In the genomic region with DNA sequence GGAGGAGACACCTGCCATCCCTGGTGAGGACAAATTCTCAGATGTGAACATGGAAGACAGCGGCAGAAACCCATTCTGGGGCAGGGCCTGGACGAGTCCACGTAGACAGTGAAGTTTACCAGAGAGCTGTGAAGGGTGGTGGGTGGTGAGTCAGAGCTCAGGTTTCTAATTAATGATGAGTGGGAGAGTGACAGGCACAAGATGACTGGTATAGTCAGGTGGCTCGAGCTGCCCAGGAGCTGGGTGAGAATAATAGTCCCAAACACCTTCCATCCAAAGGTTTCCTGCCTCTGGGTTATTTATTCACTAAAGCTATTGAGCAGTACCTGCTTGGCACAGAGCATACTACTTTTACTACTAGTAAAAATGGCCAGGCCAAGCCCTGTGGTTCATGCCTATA, we compare ENCODE assay signal across 1 cellular context.
TF ChIP-seq lines count a peak whose summit lies in the region.

No MANE protein-coding gene starts in this region.

TF ChIP-seq in HEK293, 187 proteins besides CTCF, POLR2A, EP300 and RAD21 (continues in another document):
- TF ChIP-seq, protein P1, sequence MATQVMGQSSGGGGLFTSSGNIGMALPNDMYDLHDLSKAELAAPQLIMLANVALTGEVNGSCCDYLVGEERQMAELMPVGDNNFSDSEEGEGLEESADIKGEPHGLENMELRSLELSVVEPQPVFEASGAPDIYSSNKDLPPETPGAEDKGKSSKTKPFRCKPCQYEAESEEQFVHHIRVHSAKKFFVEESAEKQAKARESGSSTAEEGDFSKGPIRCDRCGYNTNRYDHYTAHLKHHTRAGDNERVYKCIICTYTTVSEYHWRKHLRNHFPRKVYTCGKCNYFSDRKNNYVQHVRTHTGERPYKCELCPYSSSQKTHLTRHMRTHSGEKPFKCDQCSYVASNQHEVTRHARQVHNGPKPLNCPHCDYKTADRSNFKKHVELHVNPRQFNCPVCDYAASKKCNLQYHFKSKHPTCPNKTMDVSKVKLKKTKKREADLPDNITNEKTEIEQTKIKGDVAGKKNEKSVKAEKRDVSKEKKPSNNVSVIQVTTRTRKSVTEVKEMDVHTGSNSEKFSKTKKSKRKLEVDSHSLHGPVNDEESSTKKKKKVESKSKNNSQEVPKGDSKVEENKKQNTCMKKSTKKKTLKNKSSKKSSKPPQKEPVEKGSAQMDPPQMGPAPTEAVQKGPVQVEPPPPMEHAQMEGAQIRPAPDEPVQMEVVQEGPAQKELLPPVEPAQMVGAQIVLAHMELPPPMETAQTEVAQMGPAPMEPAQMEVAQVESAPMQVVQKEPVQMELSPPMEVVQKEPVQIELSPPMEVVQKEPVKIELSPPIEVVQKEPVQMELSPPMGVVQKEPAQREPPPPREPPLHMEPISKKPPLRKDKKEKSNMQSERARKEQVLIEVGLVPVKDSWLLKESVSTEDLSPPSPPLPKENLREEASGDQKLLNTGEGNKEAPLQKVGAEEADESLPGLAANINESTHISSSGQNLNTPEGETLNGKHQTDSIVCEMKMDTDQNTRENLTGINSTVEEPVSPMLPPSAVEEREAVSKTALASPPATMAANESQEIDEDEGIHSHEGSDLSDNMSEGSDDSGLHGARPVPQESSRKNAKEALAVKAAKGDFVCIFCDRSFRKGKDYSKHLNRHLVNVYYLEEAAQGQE (tag by site-specific recombination; IDR thresholded peaks at IDR 0.05): no peak
- no peak for TF ChIP-seq ZNF48 (tag by site-specific recombination; IDR thresholded peaks at IDR 0.05)
- TF ChIP-seq ZNF521 (tag by site-specific recombination; IDR thresholded peaks at IDR 0.05): no peak
- TF ChIP-seq ZNF184 (tag by site-specific recombination; IDR thresholded peaks at IDR 0.05): 0 out of 2 replicates have a peak, but pooled peaks have one; percentile 21
- TF ChIP-seq, protein P2, sequence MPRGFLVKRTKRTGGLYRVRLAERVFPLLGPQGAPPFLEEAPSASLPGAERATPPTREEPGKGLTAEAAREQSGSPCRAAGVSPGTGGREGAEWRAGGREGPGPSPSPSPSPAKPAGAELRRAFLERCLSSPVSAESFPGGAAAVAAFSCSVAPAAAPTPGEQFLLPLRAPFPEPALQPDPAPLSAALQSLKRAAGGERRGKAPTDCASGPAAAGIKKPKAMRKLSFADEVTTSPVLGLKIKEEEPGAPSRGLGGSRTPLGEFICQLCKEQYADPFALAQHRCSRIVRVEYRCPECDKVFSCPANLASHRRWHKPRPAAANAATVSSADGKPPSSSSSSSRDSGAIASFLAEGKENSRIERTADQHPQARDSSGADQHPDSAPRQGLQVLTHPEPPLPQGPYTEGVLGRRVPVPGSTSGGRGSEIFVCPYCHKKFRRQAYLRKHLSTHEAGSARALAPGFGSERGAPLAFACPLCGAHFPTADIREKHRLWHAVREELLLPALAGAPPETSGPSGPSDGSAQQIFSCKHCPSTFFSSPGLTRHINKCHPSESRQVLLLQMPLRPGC (tag by site-specific recombination; IDR thresholded peaks at IDR 0.05): peak; percentile 38; the same call in 1 of the 2 replicates
- TF ChIP-seq, protein P3, sequence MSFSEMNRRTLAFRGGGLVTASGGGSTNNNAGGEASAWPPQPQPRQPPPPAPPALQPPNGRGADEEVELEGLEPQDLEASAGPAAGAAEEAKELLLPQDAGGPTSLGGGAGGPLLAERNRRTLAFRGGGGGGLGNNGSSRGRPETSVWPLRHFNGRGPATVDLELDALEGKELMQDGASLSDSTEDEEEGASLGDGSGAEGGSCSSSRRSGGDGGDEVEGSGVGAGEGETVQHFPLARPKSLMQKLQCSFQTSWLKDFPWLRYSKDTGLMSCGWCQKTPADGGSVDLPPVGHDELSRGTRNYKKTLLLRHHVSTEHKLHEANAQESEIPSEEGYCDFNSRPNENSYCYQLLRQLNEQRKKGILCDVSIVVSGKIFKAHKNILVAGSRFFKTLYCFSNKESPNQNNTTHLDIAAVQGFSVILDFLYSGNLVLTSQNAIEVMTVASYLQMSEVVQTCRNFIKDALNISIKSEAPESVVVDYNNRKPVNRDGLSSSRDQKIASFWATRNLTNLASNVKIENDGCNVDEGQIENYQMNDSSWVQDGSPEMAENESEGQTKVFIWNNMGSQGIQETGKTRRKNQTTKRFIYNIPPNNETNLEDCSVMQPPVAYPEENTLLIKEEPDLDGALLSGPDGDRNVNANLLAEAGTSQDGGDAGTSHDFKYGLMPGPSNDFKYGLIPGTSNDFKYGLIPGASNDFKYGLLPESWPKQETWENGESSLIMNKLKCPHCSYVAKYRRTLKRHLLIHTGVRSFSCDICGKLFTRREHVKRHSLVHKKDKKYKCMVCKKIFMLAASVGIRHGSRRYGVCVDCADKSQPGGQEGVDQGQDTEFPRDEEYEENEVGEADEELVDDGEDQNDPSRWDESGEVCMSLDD (tag by site-specific recombination; IDR thresholded peaks at IDR 0.05): no peak
- TF ChIP-seq ZNF571 (tag by site-specific recombination; IDR thresholded peaks at IDR 0.05): no peak
- no peak for TF ChIP-seq ZNF10 (tag by site-specific recombination; IDR thresholded peaks at IDR 0.05)
- TF ChIP-seq ZNF660 (tag by site-specific recombination; IDR thresholded peaks at IDR 0.05): no peak
- peak; percentile 47; the same call in 1 of the 2 replicates for TF ChIP-seq ZNF629 (tag by site-specific recombination; IDR thresholded peaks at IDR 0.05)
- no peak for TF ChIP-seq ZNF202 (tag by site-specific recombination; IDR thresholded peaks at IDR 0.05; ENCODE audit: borderline replicate concordance)
- TF ChIP-seq ZNF292 (tag by site-specific recombination; IDR thresholded peaks at IDR 0.05; ENCODE audit: borderline replicate concordance, low read depth): no peak
- no peak for TF ChIP-seq ZNF792 (tag by site-specific recombination; IDR thresholded peaks at IDR 0.05)
- TF ChIP-seq, protein P4, sequence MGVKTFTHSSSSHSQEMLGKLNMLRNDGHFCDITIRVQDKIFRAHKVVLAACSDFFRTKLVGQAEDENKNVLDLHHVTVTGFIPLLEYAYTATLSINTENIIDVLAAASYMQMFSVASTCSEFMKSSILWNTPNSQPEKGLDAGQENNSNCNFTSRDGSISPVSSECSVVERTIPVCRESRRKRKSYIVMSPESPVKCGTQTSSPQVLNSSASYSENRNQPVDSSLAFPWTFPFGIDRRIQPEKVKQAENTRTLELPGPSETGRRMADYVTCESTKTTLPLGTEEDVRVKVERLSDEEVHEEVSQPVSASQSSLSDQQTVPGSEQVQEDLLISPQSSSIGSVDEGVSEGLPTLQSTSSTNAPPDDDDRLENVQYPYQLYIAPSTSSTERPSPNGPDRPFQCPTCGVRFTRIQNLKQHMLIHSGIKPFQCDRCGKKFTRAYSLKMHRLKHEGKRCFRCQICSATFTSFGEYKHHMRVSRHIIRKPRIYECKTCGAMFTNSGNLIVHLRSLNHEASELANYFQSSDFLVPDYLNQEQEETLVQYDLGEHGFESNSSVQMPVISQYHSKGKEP (tag by site-specific recombination; IDR thresholded peaks at IDR 0.05): no peak
- TF ChIP-seq, protein P5, sequence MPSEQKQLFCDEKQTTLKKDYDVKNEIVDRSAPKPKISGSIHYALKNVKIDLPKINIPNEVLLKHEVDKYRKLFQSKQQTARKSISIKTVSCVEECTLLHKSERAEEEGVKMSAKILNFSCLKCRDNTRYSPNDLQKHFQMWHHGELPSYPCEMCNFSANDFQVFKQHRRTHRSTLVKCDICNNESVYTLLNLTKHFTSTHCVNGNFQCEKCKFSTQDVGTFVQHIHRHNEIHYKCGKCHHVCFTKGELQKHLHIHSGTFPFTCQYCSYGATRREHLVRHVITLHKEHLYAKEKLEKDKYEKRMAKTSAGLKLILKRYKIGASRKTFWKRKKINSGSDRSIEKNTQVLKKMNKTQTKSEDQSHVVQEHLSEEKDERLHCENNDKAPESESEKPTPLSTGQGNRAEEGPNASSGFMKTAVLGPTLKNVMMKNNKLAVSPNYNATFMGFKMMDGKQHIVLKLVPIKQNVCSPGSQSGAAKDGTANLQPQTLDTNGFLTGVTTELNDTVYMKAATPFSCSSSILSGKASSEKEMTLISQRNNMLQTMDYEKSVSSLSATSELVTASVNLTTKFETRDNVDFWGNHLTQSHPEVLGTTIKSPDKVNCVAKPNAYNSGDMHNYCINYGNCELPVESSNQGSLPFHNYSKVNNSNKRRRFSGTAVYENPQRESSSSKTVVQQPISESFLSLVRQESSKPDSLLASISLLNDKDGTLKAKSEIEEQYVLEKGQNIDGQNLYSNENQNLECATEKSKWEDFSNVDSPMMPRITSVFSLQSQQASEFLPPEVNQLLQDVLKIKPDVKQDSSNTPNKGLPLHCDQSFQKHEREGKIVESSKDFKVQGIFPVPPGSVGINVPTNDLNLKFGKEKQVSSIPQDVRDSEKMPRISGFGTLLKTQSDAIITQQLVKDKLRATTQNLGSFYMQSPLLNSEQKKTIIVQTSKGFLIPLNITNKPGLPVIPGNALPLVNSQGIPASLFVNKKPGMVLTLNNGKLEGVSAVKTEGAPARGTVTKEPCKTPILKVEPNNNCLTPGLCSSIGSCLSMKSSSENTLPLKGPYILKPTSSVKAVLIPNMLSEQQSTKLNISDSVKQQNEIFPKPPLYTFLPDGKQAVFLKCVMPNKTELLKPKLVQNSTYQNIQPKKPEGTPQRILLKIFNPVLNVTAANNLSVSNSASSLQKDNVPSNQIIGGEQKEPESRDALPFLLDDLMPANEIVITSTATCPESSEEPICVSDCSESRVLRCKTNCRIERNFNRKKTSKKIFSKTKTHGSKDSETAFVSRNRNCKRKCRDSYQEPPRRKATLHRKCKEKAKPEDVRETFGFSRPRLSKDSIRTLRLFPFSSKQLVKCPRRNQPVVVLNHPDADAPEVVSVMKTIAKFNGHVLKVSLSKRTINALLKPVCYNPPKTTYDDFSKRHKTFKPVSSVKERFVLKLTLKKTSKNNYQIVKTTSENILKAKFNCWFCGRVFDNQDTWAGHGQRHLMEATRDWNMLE (tag by site-specific recombination; conservative IDR thresholded peaks at IDR 0.05; ENCODE audit: low read depth): no peak
- no peak for TF ChIP-seq OVOL3 (tag by site-specific recombination; IDR thresholded peaks at IDR 0.05)
- no peak for TF ChIP-seq ZBTB21 (tag by site-specific recombination; IDR thresholded peaks at IDR 0.05)
- TF ChIP-seq ZNF354C (tag by site-specific recombination; IDR thresholded peaks at IDR 0.05; ENCODE audit: borderline replicate concordance, low read depth): no peak
- no peak for TF ChIP-seq ZNF558 (tag by site-specific recombination; IDR thresholded peaks at IDR 0.05)
- no peak for TF ChIP-seq ZNF133 (tag by site-specific recombination; IDR thresholded peaks at IDR 0.05)
- no peak for TF ChIP-seq ZEB2 (tag by site-specific recombination; IDR thresholded peaks at IDR 0.05)
- no peak for TF ChIP-seq GFI1B (tag by site-specific recombination; IDR thresholded peaks at IDR 0.05)
- TF ChIP-seq, protein P6, sequence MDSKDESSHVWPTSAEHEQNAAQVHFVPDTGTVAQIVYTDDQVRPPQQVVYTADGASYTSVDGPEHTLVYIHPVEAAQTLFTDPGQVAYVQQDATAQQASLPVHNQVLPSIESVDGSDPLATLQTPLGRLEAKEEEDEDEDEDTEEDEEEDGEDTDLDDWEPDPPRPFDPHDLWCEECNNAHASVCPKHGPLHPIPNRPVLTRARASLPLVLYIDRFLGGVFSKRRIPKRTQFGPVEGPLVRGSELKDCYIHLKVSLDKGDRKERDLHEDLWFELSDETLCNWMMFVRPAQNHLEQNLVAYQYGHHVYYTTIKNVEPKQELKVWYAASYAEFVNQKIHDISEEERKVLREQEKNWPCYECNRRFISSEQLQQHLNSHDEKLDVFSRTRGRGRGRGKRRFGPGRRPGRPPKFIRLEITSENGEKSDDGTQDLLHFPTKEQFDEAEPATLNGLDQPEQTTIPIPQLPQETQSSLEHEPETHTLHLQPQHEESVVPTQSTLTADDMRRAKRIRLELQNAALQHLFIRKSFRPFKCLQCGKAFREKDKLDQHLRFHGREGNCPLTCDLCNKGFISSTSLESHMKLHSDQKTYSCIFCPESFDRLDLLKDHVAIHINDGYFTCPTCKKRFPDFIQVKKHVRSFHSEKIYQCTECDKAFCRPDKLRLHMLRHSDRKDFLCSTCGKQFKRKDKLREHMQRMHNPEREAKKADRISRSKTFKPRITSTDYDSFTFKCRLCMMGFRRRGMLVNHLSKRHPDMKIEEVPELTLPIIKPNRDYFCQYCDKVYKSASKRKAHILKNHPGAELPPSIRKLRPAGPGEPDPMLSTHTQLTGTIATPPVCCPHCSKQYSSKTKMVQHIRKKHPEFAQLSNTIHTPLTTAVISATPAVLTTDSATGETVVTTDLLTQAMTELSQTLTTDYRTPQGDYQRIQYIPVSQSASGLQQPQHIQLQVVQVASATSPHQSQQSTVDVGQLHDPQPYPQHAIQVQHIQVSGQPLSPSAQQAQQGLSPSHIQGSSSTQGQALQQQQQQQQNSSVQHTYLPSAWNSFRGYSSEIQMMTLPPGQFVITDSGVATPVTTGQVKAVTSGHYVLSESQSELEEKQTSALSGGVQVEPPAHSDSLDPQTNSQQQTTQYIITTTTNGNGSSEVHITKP (tag by site-specific recombination; IDR thresholded peaks at IDR 0.05): peak; percentile 81
- TF ChIP-seq EGR2 (tag by site-specific recombination; IDR thresholded peaks at IDR 0.05; ENCODE audit: low read depth): peak; percentile 88
- no peak for TF ChIP-seq ZNF221 (tag by site-specific recombination; IDR thresholded peaks at IDR 0.05; ENCODE audit: borderline replicate concordance)
- peak; percentile 62; the same call in 1 of the 2 replicates for TF ChIP-seq SP7 (tag by site-specific recombination; IDR thresholded peaks at IDR 0.05)
- no peak for TF ChIP-seq ZNF211 (tag by site-specific recombination; IDR thresholded peaks at IDR 0.05; ENCODE audit: low read depth)
- TF ChIP-seq, protein P7, sequence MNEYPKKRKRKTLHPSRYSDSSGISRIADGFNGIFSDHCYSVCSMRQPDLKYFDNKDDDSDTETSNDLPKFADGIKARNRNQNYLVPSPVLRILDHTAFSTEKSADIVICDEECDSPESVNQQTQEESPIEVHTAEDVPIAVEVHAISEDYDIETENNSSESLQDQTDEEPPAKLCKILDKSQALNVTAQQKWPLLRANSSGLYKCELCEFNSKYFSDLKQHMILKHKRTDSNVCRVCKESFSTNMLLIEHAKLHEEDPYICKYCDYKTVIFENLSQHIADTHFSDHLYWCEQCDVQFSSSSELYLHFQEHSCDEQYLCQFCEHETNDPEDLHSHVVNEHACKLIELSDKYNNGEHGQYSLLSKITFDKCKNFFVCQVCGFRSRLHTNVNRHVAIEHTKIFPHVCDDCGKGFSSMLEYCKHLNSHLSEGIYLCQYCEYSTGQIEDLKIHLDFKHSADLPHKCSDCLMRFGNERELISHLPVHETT (tag by site-specific recombination; IDR thresholded peaks at IDR 0.05): peak; percentile 28; the same call in 1 of the 2 replicates
- TF ChIP-seq ZNF146 (tag by site-specific recombination; IDR thresholded peaks at IDR 0.05): no peak
- TF ChIP-seq ZNF548 (tag by site-specific recombination; IDR thresholded peaks at IDR 0.05): no peak
- TF ChIP-seq ZNF416 (tag by site-specific recombination; IDR thresholded peaks at IDR 0.05): no peak
- no peak for TF ChIP-seq ZNF610 (tag by site-specific recombination; IDR thresholded peaks at IDR 0.05; ENCODE audit: borderline replicate concordance)
- TF ChIP-seq ZSCAN23 (tag by site-specific recombination; IDR thresholded peaks at IDR 0.05): no peak
- no peak for TF ChIP-seq ZFP69B (tag by site-specific recombination; IDR thresholded peaks at IDR 0.05)
- TF ChIP-seq KLF7 (tag by site-specific recombination; IDR thresholded peaks at IDR 0.05; ENCODE audit: borderline replicate concordance): no peak
- TF ChIP-seq, protein P8, sequence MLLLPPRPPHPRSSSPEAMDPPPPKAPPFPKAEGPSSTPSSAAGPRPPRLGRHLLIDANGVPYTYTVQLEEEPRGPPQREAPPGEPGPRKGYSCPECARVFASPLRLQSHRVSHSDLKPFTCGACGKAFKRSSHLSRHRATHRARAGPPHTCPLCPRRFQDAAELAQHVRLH (tag by site-specific recombination; IDR thresholded peaks at IDR 0.05): no peak
- TF ChIP-seq ZNF544 (tag by site-specific recombination; IDR thresholded peaks at IDR 0.05): no peak
- no peak for TF ChIP-seq ZNF843 (tag by site-specific recombination; IDR thresholded peaks at IDR 0.05)
- no peak for TF ChIP-seq ZNF596 (tag by site-specific recombination; IDR thresholded peaks at IDR 0.05)
- no peak for TF ChIP-seq HOXA7 (CRISPR knock-in tag; IDR thresholded peaks at IDR 0.05; ENCODE audit: borderline replicate concordance)
- TF ChIP-seq YY2 (tag by site-specific recombination; IDR thresholded peaks at IDR 0.05): no peak
